20 cellular contexts compared by ENCODE assay signal in the genomic region with DNA sequence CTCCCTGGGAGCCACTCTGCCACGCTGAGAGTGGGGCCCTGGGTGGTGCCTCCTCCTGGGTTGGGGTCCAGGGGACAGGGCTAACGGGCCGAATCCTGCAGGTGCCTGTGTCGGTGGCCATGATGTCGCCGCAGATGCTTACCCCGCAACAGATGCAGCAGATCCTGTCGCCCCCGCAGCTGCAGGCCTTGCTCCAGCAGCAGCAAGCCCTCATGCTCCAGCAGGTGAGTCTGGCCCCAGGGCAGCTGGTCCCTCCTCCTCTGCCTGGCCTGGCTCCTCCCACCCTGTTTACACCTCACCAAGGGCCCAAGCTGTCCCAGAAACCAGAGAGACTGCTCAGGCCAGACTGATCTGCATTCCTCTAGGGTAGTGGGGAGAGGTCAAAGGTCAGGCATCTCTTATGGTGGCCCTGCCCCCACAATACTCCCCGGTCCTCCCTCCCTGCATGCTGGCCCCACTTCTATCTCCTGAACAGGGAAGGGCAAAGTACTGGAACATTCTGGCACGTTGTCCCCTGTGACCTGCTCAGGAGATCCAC. TPM values are rescaled to one million over a fixed set of nuclear protein-coding genes. Genes with fewer than 3 reads are reported as not detected.
A peak's percentile ranks its signal among the peaks of the same experiment; 100 is the strongest.
DNase-seq lines count a peak whose midpoint lies in the region; ATAC-seq lines count a peak whose summit lies in the region.
"Had no signal": no experiment of that assay in that cellular context is flagged by ENCODE, and none has a peak within 500 bp of the region (broad histone marks: within the 10 kb centered on the region; RNA-seq: fewer than 3 reads in every experiment).

No MANE protein-coding gene starts in this region.

- no peaks in the 10 kb centered on the region for H3K9me3 ChIP-seq in NT2/D1 (ENCODE audit: insufficient read depth, low read length)

- H3K4me1 ChIP-seq in NT2/D1 (ENCODE audit: insufficient read depth, insufficient read length), result peaks cover 25% of the 10 kb centered on the region

- ATAC-seq in GM21619 (IDR thresholded peaks at IDR 0.05; ENCODE audit: unreplicated experiment), result no peak
- ATAC-seq: naive thymus-derived CD4-positive, alpha-beta T cell; stimulated activated memory B cell treated with anti-CD40 and anti-IgM and Interleukin-4, amounts not matched to agents 10 μg/mL and 1 μg/mL and 100 μg/mL, for 72 hours had no signal

- no peak overlapping the region for H3K4me3 ChIP-seq in NT2/D1 (ENCODE audit: insufficient read length, low read depth)

- peaks cover 8% of the 10 kb centered on the region for H3K36me3 ChIP-seq in NT2/D1 (ENCODE audit: insufficient read depth, insufficient read length, low read length)

- peak in 2 of 3 experiments; percentile 32 to 53 for DNase-seq in NCI-H1417 (lab: John Stamatoyannopoulos, UW)
- no peak for DNase-seq in NCI-H1417 treated with DMSO at 0.1 percent for 48 hours (lab: John Stamatoyannopoulos, UW)
- no peak for DNase-seq in NT2/D1 (ENCODE audit: low read depth, low spot score)
- DNase-seq in islet precursor cell, result peak; percentile 90
- DNase-seq in renal cortical epithelial cell (ENCODE audit: low read depth), result peak; percentile 5
- DNase-seq in NCI-H1105 (lab: John Stamatoyannopoulos, UW), result no peak
- DNase-seq in anterior cingulate cortex (lab: John Stamatoyannopoulos, UW), result no peak
- DNase-seq: activated effector memory CD4-positive, alpha-beta T cell treated with anti-CD3 and anti-CD28 coated beads, Interleukin-2, amount 50 U/mL, for 16 hours; CD8-positive, alpha-beta memory T cell; effector CD4-positive, alpha-beta T cell; GF-D8; Karpas-422; naive thymus-derived CD4-positive, alpha-beta T cell; NCI-H1930; stimulated activated CD4-positive, alpha-beta T cell treated with anti-CD3 and anti-CD28 coated beads, Interleukin-4, amount 100 ng/mL, for 4 hours; WERI-Rb-1 had no signal

- peaks cover 14% of the 10 kb centered on the region for H3K27me3 ChIP-seq in NT2/D1 (ENCODE audit: insufficient read depth, insufficient read length)

- H3K9ac ChIP-seq in NT2/D1 (ENCODE audit: insufficient read length, low read depth), result peak overlapping the region; percentile 17

RNA-seq across cellular contexts. Expression of a gene that starts 38.6 kb away (rescaled TPM):
- 1.9 and 8.0 TPM in 2 replicates for total RNA-seq in renal cortical epithelial cell

RNA-seq across cellular contexts. Expression of a gene that starts 53.5 kb away (rescaled TPM):
- total RNA-seq in renal cortical epithelial cell, result 3.4 and 20.0 TPM in 2 replicates
- total RNA-seq: A172; activated CD8-positive, alpha-beta memory T cell treated with anti-CD3 and anti-CD28 coated beads for 36 hours; CD8-positive, alpha-beta memory T cell; naive thymus-derived CD4-positive, alpha-beta T cell had no signal

Comparison
In these comparisons a context has a peak if more than half of its experiments do, and no peak if none do; other contexts are left out.
1. DNase-seq: peak in NCI-H1417 (2 of 3), islet precursor cell (single experiment) and renal cortical epithelial cell (single experiment); none in NCI-H1417 treated with DMSO at 0.1 percent for 48 hours (single experiment), NT2/D1 (single experiment), NCI-H1105 (single experiment) and anterior cingulate cortex (0 of 58).